Comparison of ENCODE assay signal across 17 cellular contexts in genomic region chr1:188065917-188066316, GRCh38.
"Had no signal": no experiment of that assay in that cellular context is flagged by ENCODE, and none has a peak within 500 bp of the region (broad histone marks: within the 10 kb centered on the region; RNA-seq: fewer than 3 reads in every experiment).

No MANE protein-coding gene starts in this region.

- H3K4me1 ChIP-seq: tibial artery had no signal

- DNase-seq: activated B cell treated with CpG ODN at 0.5 μM for 24 hours; activated CD4-positive, alpha-beta T cell treated with anti-CD3 and anti-CD28 coated beads for 48 hours; activated CD8-positive, alpha-beta memory T cell treated with anti-CD3 and anti-CD28 coated beads, Interleukin-2, amount 50 U/mL, for 4 hours; activated CD8-positive, alpha-beta T cell treated with anti-CD3 and anti-CD28 coated beads for 36 hours; activated effector memory CD4-positive, alpha-beta T cell treated with anti-CD3 and anti-CD28 coated beads, Interleukin-2, amount 50 U/mL, for 16 hours; activated T-cell treated with anti-CD3 and anti-CD28 coated beads, Interleukin-2, amount 50 U/mL, for 48 hours; dorsolateral prefrontal cortex; endodermal cell; erythroblast; hippocampal formation; kidney; left ventricle myocardium superior; mesendoderm; natural killer cell; stimulated activated CD4-positive, alpha-beta T cell treated with anti-CD3 and anti-CD28 coated beads, Interleukin-2, amount 100 ng/mL, for 48 hours; tibial artery had no signal

- H3K36me3 ChIP-seq: neutrophil, tibial artery had no signal

- H3K27ac ChIP-seq: dorsolateral prefrontal cortex, neutrophil, tibial artery had no signal

- H3K4me3 ChIP-seq: dorsolateral prefrontal cortex, tibial artery had no signal

- H3K9me3 ChIP-seq: neutrophil had no signal

- H3K27me3 ChIP-seq: dorsolateral prefrontal cortex, neutrophil, tibial artery had no signal

- ATAC-seq: activated CD8-positive, alpha-beta T cell treated with anti-CD3 and anti-CD28 coated beads for 36 hours; left ventricle myocardium superior; natural killer cell had no signal
